ENCODE assay signal across 22 cellular contexts in the genomic region with DNA sequence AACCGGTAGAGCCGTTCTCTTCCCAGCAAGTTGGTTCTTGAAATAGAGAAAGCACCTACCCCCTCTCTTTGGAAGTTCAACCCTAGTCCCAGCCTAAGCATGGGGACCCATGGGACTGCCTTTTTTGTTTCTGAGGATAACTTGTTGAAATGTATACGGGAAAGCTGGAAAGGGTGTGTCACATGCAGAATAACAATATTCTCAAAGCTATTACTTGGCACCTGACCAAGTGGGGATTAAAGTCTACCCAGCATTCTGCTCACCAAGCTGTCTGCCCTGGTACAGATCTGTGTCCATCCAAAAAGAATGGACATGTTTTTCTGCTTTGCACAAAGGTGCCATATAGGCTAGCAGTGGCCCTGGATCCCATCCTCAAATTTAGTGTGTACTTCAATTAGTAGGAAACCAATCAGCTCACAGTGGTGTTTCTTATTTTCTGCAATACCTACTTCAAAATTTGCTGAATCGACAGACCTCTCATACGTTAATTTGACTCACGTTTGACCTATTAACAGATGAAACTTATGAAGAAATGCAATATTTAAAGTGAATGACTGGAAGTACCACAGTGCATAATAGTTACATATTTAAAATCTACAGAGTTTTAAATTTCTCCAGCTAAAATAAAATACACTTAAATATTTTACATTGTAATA. TPM values are rescaled to one million over a fixed set of nuclear protein-coding genes. Genes with fewer than 3 reads are reported as not detected.
DNase-seq lines count a peak whose midpoint lies in the region; ATAC-seq, FAIRE-seq and TF ChIP-seq lines count a peak whose summit lies in the region.
"Had no signal": no experiment of that assay in that cellular context is flagged by ENCODE, and none has a peak within 500 bp of the region (broad histone marks: within the 10 kb centered on the region; RNA-seq: fewer than 3 reads in every experiment).

No MANE protein-coding gene starts in this region.

- no peaks in the 10 kb centered on the region for H3K79me2 ChIP-seq in K562 (ENCODE audit: control insufficient read depth, insufficient read depth, low read length)

- H3K9ac ChIP-seq in K562 (ENCODE audit: insufficient read depth in 1 of 2, low read depth in 2 of 2, low read length in 2 of 2), result no peak overlapping the region

- no peak overlapping the region for H3K4me3 Mint-ChIP-seq in Calu3 (ENCODE audit: low read depth, unreplicated experiment)
- H3K4me3 Mint-ChIP-seq: CD8-positive, alpha-beta memory T cell; GM23338; IgD-negative memory B cell had no signal

- no peak for TF ChIP-seq POLR2A in A549 (IDR thresholded peaks at IDR 0.05; ENCODE audit: low read length)
- TF ChIP-seq POLR2A in K562 (conservative IDR thresholded peaks at IDR 0.05), result no peak

- POLR2A ChIA-PET in A549 (lab: Yijun Ruan, JAX), result no interaction called here
- POLR2A ChIA-PET in K562 (lab: Yijun Ruan, JAX), result interaction anchor here (0.6 kb wide), 1 partner anchor 270 kb away, joined by 3 read pairs; no protein-coding TSS in a partner anchor

- no peaks in the 10 kb centered on the region for H3K27me3 ChIP-seq in K562 (ENCODE audit: control insufficient read depth in 2 of 2, insufficient read depth in 2 of 2, low read length in 2 of 2)

- BruUV-seq in K562 (replicated peaks; lab: Mats Ljungman, UMichigan) (no TSS peak), Calu3 (replicated peaks; lab: Mats Ljungman, UMichigan) (no TSS peak)

- TF ChIP-seq RAD21 in A549 (conservative IDR thresholded peaks at IDR 0.05 in 1 of 2, IDR thresholded peaks at IDR 0.05 in 1 of 2) (no peak), K562 (CRISPR knock-in tag; conservative IDR thresholded peaks at IDR 0.05 in 1 of 2, IDR thresholded peaks at IDR 0.05 in 1 of 2) (no peak)

- H3K27me3 Mint-ChIP-seq in Calu3 (ENCODE audit: unreplicated experiment), result no peaks in the 10 kb centered on the region
- H3K27me3 Mint-ChIP-seq: CD8-positive, alpha-beta memory T cell; IgD-negative memory B cell had no signal

- CTCF ChIA-PET in A549 (lab: Yijun Ruan, JAX), result no interaction called here
- CTCF ChIA-PET in K562 (lab: Yijun Ruan, JAX; ENCODE audit: low intra/inter-chr PET ratio), result no interaction called here
- CTCF ChIA-PET in Calu3 (lab: Charles Lee), result no interaction called here

- no peaks in the 10 kb centered on the region for H4K20me1 ChIP-seq in K562 (replicated peaks; ENCODE audit: control insufficient read depth, insufficient read depth, low read length)

- H3K36me3 Mint-ChIP-seq in Calu3 (ENCODE audit: insufficient read depth, unreplicated experiment), result no peaks in the 10 kb centered on the region

- in situ Hi-C loops in K562 (cut with MboI), result no loop called here

- H3K4me2 ChIP-seq in A549, result no peak overlapping the region
- no peak overlapping the region for H3K4me2 ChIP-seq in K562 (ENCODE audit: insufficient read depth, low read length)
- H3K4me2 ChIP-seq: GM23338 had no signal

- H3K27ac ChIP-seq in A549, result no peak overlapping the region
- no peak overlapping the region for H3K27ac ChIP-seq in K562 (ENCODE audit: extremely low read depth, low read depth, low read length)

- TF ChIP-seq EP300 in A549 (IDR thresholded peaks at IDR 0.05) (no peak), K562 (IDR thresholded peaks at IDR 0.05; ENCODE audit: low read length) (no peak)

- no peak for ATAC-seq in A549
- no peak for ATAC-seq in K562
- ATAC-seq: GM12878, GM23338, HCT116, SK-N-SH treated with all-trans-retinoic acid at 6 μM for 48 hours had no signal

- TF ChIP-seq CTCF in A549 (IDR thresholded peaks at IDR 0.05), result no peak
- no peak for TF ChIP-seq CTCF in K562 (IDR thresholded peaks at IDR 0.05 in 2 of 3, conservative IDR thresholded peaks at IDR 0.05 in 1 of 3; ENCODE audit: insufficient read depth in 2 of 3, low read depth in 1 of 3, low read length in 3 of 3)
- no peak for TF ChIP-seq CTCF in Calu3 (IDR thresholded peaks at IDR 0.05; ENCODE audit: unreplicated experiment)

- whole genome bisulfite sequencing in A549 (ENCODE audit: missing lambda C conversion rate), result 63% methylated on average over 6 of the region's 6 CpGs
- WGBS in K562 (ENCODE audit: insufficient coverage, low coverage, missing lambda C conversion rate), result 72% methylated on average over 6 of the region's 6 CpGs

- FAIRE-seq in A549 (lab: Jason Lieb, UNC) (no peak), K562 (lab: Jason Lieb, UNC) (no peak)
- FAIRE-seq: GM12878 had no signal

- H3K4me1 ChIP-seq in A549 (no peaks in the 10 kb centered on the region), K562 (replicated peaks in 1 of 2; ENCODE audit: control insufficient read depth in 2 of 2, insufficient read depth in 2 of 2, low read length in 2 of 2) (no peaks in the 10 kb centered on the region)

- no peaks in the 10 kb centered on the region for H3K9me1 ChIP-seq in K562 (ENCODE audit: control insufficient read depth, insufficient read depth, low read length)

- H3K4me3 ChIP-seq in A549, result no peak overlapping the region
- no peak overlapping the region for H3K4me3 ChIP-seq in K562
- H3K4me3 ChIP-seq: GM12878, GM23338 had no signal

- no peaks in the 10 kb centered on the region for H3K9me3 Mint-ChIP-seq in Calu3 (ENCODE audit: low read depth, unreplicated experiment)
- H3K9me3 Mint-ChIP-seq: CD8-positive, alpha-beta memory T cell; GM23338; IgD-negative memory B cell had no signal

- no peak overlapping the region for H2AFZ ChIP-seq in K562 (ENCODE audit: low read depth, low read length)
- H2AFZ ChIP-seq: GM23338 had no signal

- DNase-seq in A549 (ENCODE audit: low read depth in 1 of 2, low spot score in 1 of 2) (no peak), D341Med (ENCODE audit: low spot score) (peak; percentile 56), NCI-H2171 treated with DMSO at 0.1 percent for 48 hours (lab: John Stamatoyannopoulos, UW) (peak; percentile 47), K562 (ENCODE audit: extremely low read depth in 1 of 4, low spot score in 3 of 4) (no peak), HuH-7 (ENCODE audit: low spot score) (no peak), head of caudate nucleus (no peak), Calu3 (no peak)
- DNase-seq: AML-193; CD8-positive, alpha-beta memory T cell; DMS79 treated with DMSO at 0.1 percent for 48 hours; Karpas-422; NCI-H1694; NCI-H2081; NCI-H2227 treated with DMSO at 0.1 percent for 48 hours; NCI-H526; NK-92 treated with Interleukin-12 subunit alpha and Interleukin-12 subunit beta, amount 100 ng/mL, for 24 hours; SIG-M5 had no signal

- H3K36me3 ChIP-seq in K562 (ENCODE audit: control insufficient read depth, insufficient read depth, low read length), result peaks cover 11% of the 10 kb centered on the region; the same call in 2 of the 3 replicates

- H3K4me1 Mint-ChIP-seq in Calu3 (ENCODE audit: low read depth, unreplicated experiment), result no peaks in the 10 kb centered on the region
- H3K4me1 Mint-ChIP-seq: CD8-positive, alpha-beta memory T cell had no signal

- H3K27ac Mint-ChIP-seq in Calu3 (ENCODE audit: unreplicated experiment), result no peak overlapping the region
- H3K27ac Mint-ChIP-seq: CD8-positive, alpha-beta memory T cell; GM23338; IgD-negative memory B cell had no signal

- intact Hi-C loops in K562 (cut with micrococcal nuclease), result no loop called here
- intact Hi-C loops in head of caudate nucleus (cut with DNase I), result no loop called here
- intact Hi-C loops in Calu3 (cut with micrococcal nuclease; ENCODE audit: unreplicated experiment), result no loop called here

- H3K9me3 ChIP-seq in A549 (no peaks in the 10 kb centered on the region), K562 (replicated peaks; ENCODE audit: control insufficient read depth, insufficient read depth, low read depth, low read length) (no peaks in the 10 kb centered on the region)

TF ChIP-seq in A549, 52 proteins besides CTCF, POLR2A, EP300 and RAD21:
- TF ChIP-seq MAFK (IDR thresholded peaks at IDR 0.05; ENCODE audit: partially characterized antibody) (peak; percentile 64), JUN (IDR thresholded peaks at IDR 0.05) (no peak)

TF ChIP-seq in K562, 482 proteins besides CTCF, POLR2A, EP300 and RAD21 (continues in another document):
- TF ChIP-seq STAT5B (CRISPR knock-in tag; IDR thresholded peaks at IDR 0.05) (no peak), MAFF (IDR thresholded peaks at IDR 0.05; ENCODE audit: low read length) (peak; percentile 69), HNRNPUL1 (IDR thresholded peaks at IDR 0.05; ENCODE audit: low read length) (no peak), SNAPC5 (CRISPR knock-in tag; IDR thresholded peaks at IDR 0.05) (no peak), POLR2AphosphoS2 (IDR thresholded peaks at IDR 0.05; ENCODE audit: low read length) (no peak)
- TF ChIP-seq, protein P1, sequence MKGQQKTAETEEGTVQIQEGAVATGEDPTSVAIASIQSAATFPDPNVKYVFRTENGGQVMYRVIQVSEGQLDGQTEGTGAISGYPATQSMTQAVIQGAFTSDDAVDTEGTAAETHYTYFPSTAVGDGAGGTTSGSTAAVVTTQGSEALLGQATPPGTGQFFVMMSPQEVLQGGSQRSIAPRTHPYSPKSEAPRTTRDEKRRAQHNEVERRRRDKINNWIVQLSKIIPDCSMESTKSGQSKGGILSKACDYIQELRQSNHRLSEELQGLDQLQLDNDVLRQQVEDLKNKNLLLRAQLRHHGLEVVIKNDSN (CRISPR knock-in tag; IDR thresholded peaks at IDR 0.05), result no peak

RNA-seq across cellular contexts. Expression of gene MCM9, which starts 47.4 kb away (rescaled TPM):
- polyA plus RNA-seq in A549 (2011; rRNA removed) (5.4 and 6.0 TPM in 2 replicates), A549 (2017; fragmentation: RNase III; extraction: RNeasy Plus Mini Kit Qiagen cat#74134 plus additional on column Dnase treatment) (5.1 to 6.0 TPM (median 5.7 TPM) in 3 replicates), K562 (2011; rRNA removed) (9.9 and 13.1 TPM in 2 replicates), K562 (2014; fragmentation: Illumina TruSeq; extraction: Trizol) (10.3 and 11.6 TPM in 2 replicates), K562 (2014; fragmentation: Nextera tagmentation; extraction: Ambion mirVana) (1 to 10 TPM; 4.8 to 5.8 TPM), K562 (2014; rRNA removed) (9.1 and 10.7 TPM in 2 replicates)
- polyA plus RNA-seq in A549 (2012; cell fraction: cytosol; rRNA removed), result 1.9 and 2.2 TPM in 2 replicates
- polyA plus RNA-seq in A549 (2012; cell fraction: nucleus; rRNA removed), result 2.1 and 3.5 TPM in 2 replicates
- polyA minus RNA-seq in A549 (2011; rRNA and poly(A)+ RNA removed), result 10.6 and 11.9 TPM in 2 replicates
- total RNA-seq in K562 (2011; cell fraction: chromatin; rRNA removed; ENCODE audit: low replicate concordance), result 53.3 and 93.6 TPM in 2 replicates
- 21.1 and 21.2 TPM in 2 replicates for total RNA-seq in K562 (2011; cell fraction: nucleolus; rRNA removed)
- 36.7 and 42.6 TPM in 2 replicates for total RNA-seq in K562 (2011; cell fraction: nucleoplasm; rRNA removed)
- total RNA-seq in K562 (2014; rRNA removed) (8.2 and 8.6 TPM in 2 replicates), K562 (2014; rRNA removed; fragmentation: Illumina TruSeq; extraction: Trizol) (16.7 and 18.2 TPM in 2 replicates), K562 (2015; rRNA removed; fragmentation: Illumina TruSeq; extraction: Trizol) (13.7 and 16.3 TPM in 2 replicates), K562 (2021) (13.1 and 16.7 TPM in 2 replicates), Calu3 (2022) (17.3 and 24.6 TPM in 2 replicates)
- 2.1 and 4.2 TPM in 2 replicates for polyA plus RNA-seq in K562 (2011; cell fraction: cytosol; rRNA removed)
- polyA plus RNA-seq in K562 (2011; cell fraction: nucleus; rRNA removed), result 20.1 and 22.3 TPM in 2 replicates
- polyA plus RNA-seq in K562 (2012), result 8.9 and 10.5 TPM in 2 replicates
- 29.3 and 32.8 TPM in 2 replicates for polyA minus RNA-seq in K562 (2011; rRNA and poly(A)+ RNA removed)
- 8.1 and 10.8 TPM in 2 replicates for polyA minus RNA-seq in K562 (2011; cell fraction: cytosol; rRNA and poly(A)+ RNA removed)
- 27.1 and 35.7 TPM in 2 replicates for polyA minus RNA-seq in K562 (2011; cell fraction: nucleus; rRNA and poly(A)+ RNA removed)

Comparison
In these comparisons a context has a peak if more than half of its experiments do, and no peak if none do; other contexts are left out.
1. DNase-seq: peak in D341Med (single experiment) and NCI-H2171 treated with DMSO at 0.1 percent for 48 hours (single experiment); none in A549 (0 of 2), K562 (0 of 4), HuH-7 (single experiment), head of caudate nucleus (0 of 42) and Calu3 (single experiment).
2. Of the 35 proteins assayed by ChIP-seq in both K562 and A549: peak only in K562: none; only in A549: none; in both: MAFK; in neither: 34.